ENCODE assay signal across 8 cellular contexts in the genomic region with DNA sequence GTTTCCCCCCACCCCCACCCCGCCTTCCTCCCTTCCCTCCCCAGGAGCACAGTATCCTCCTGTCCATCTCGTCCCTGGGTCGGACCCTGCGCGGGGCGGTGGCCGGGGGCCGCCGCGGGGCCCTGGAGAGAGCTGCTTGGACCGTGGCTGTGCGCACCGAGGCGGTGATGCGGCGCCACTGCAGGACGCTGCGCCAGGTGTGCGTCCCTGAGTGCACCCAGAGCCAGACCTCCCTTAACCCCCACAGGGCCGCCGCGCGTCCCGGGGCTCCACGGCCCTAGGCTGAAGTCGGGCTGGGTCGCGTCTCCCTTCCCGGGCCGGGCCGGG. TPM values are rescaled to one million over a fixed set of nuclear protein-coding genes. Genes with fewer than 3 reads are reported as not detected.
DNase-seq lines count a peak whose midpoint lies in the region; ATAC-seq and TF ChIP-seq lines count a peak whose summit lies in the region.

No MANE protein-coding gene starts in this region.

- H3K27ac ChIP-seq in GM23248: no peak overlapping the region
- no peak overlapping the region for H3K27ac ChIP-seq in OCI-LY3 (ENCODE audit: low read length)
- H3K27ac ChIP-seq in iPS-18a (ENCODE audit: low read length): no peak overlapping the region

- WGBS in GM23248 (ENCODE audit: low coverage in 1 of 2, low lambda C conversion rate in 2 of 2, missing lambda C conversion rate in 2 of 2), 2 experiments: 8 to 17% methylated on average over 1 to 14 of the region's 31 CpGs

- H3K4me2 ChIP-seq in GM23248 (ENCODE audit: unreplicated experiment) (no peak overlapping the region), OCI-LY3 (ENCODE audit: low read length) (peak overlapping the region; percentile 93)

- H2AFZ ChIP-seq in GM23248: no peak overlapping the region
- no peak overlapping the region for H2AFZ ChIP-seq in OCI-LY3 (ENCODE audit: low read depth, low read length)

- H3K27ac Mint-ChIP-seq in type B pancreatic cell: no peak overlapping the region
- no peak overlapping the region for H3K27ac Mint-ChIP-seq in progenitor cell of endocrine pancreas

- ATAC-seq in GM18505 (IDR thresholded peaks at IDR 0.05; ENCODE audit: unreplicated experiment): peak; percentile 25

- in situ Hi-C loops in GM23248 (cut with MboI): no loop called here

- H3K79me2 ChIP-seq in GM23248 (ENCODE audit: insufficient read depth) (no peaks in the 10 kb centered on the region), OCI-LY3 (ENCODE audit: low read length) (no peaks in the 10 kb centered on the region)

- H3K36me3 ChIP-seq in GM23248 (ENCODE audit: low read depth) (no peaks in the 10 kb centered on the region), OCI-LY3 (replicated peaks; ENCODE audit: low read depth, low read length) (no peaks in the 10 kb centered on the region), iPS-18a (ENCODE audit: control insufficient read depth, low read depth, low read length) (peaks cover under 1% of the 10 kb centered on the region)

- H4K20me1 ChIP-seq in GM23248 (ENCODE audit: insufficient read depth): no peaks in the 10 kb centered on the region
- H4K20me1 ChIP-seq in OCI-LY3 (ENCODE audit: insufficient read depth, low read length): no peaks in the 10 kb centered on the region

- H3K27me3 ChIP-seq in GM23248 (replicated peaks; ENCODE audit: insufficient read depth) (peaks cover 31% of the 10 kb centered on the region), OCI-LY3 (ENCODE audit: low read depth, low read length) (no peaks in the 10 kb centered on the region), iPS-18a (ENCODE audit: control insufficient read depth, insufficient read depth, low read length) (peaks cover 62% of the 10 kb centered on the region)

- TF ChIP-seq CTCF in OCI-LY3 (IDR thresholded peaks at IDR 0.05; ENCODE audit: low read depth, low read length): no peak
- TF ChIP-seq CTCF in type B pancreatic cell (conservative IDR thresholded peaks at IDR 0.05): no peak
- no peak for TF ChIP-seq CTCF in progenitor cell of endocrine pancreas (IDR thresholded peaks at IDR 0.05; ENCODE audit: unreplicated experiment)

- no peaks in the 10 kb centered on the region for H3F3A ChIP-seq in GM23248 (ENCODE audit: insufficient read depth)

- peak overlapping the region; percentile 63; the same call in 1 of the 2 replicates for H3K4me3 ChIP-seq in GM23248
- peak overlapping the region; percentile 83 for H3K4me3 ChIP-seq in OCI-LY3 (ENCODE audit: low read length)
- H3K4me3 ChIP-seq in iPS-18a (ENCODE audit: low read length): peak overlapping the region; percentile 53

- no peaks in the 10 kb centered on the region for H3K36me3 Mint-ChIP-seq in type B pancreatic cell
- H3K36me3 Mint-ChIP-seq in progenitor cell of endocrine pancreas (ENCODE audit: insufficient read depth): peaks cover 7% of the 10 kb centered on the region

- TF ChIP-seq POLR2A in GM18505 (IDR thresholded peaks at IDR 0.05; ENCODE audit: borderline replicate concordance, extremely low read depth, insufficient read depth, insufficient read length): no peak

- H3K4me3 Mint-ChIP-seq in type B pancreatic cell (no peak overlapping the region), progenitor cell of endocrine pancreas (ENCODE audit: low read depth) (no peak overlapping the region)

- DNase-seq in GM23248 (no peak), type B pancreatic cell (ENCODE audit: extremely low spot score, unreplicated experiment) (no peak), progenitor cell of endocrine pancreas (ENCODE audit: low spot score, unreplicated experiment) (no peak), middle frontal gyrus (ENCODE audit: extremely low spot score, low spot score) (no peak), hypothalamus (lab: John Stamatoyannopoulos, UW) (no peak)

- H3K27me3 Mint-ChIP-seq in type B pancreatic cell (peaks cover 47% of the 10 kb centered on the region), progenitor cell of endocrine pancreas (peaks cover 16% of the 10 kb centered on the region)

- H3K9me3 ChIP-seq in GM23248 (ENCODE audit: low read depth) (no peaks in the 10 kb centered on the region), OCI-LY3 (ENCODE audit: insufficient read depth, low read length) (no peaks in the 10 kb centered on the region), iPS-18a (ENCODE audit: control insufficient read depth, low read depth, low read length) (no peaks in the 10 kb centered on the region)

- no peak overlapping the region for H3K9ac ChIP-seq in GM23248
- H3K9ac ChIP-seq in OCI-LY3 (ENCODE audit: low read length): peak overlapping the region; percentile 74; the same call in 1 of the 2 replicates
- H3K9ac ChIP-seq in iPS-18a (ENCODE audit: low read length): no peak overlapping the region

- H3K9me3 Mint-ChIP-seq in type B pancreatic cell: no peaks in the 10 kb centered on the region
- H3K9me3 Mint-ChIP-seq in progenitor cell of endocrine pancreas (ENCODE audit: low read depth): no peaks in the 10 kb centered on the region

- H3K4me1 Mint-ChIP-seq in type B pancreatic cell (ENCODE audit: unreplicated experiment): no peaks in the 10 kb centered on the region
- H3K4me1 Mint-ChIP-seq in progenitor cell of endocrine pancreas (ENCODE audit: low read depth): peaks cover 16% of the 10 kb centered on the region

- H3K4me1 ChIP-seq in GM23248 (ENCODE audit: insufficient read depth) (no peaks in the 10 kb centered on the region), OCI-LY3 (ENCODE audit: low read length) (peaks cover 53% of the 10 kb centered on the region), iPS-18a (ENCODE audit: control insufficient read depth, low read depth, low read length) (peaks cover 16% of the 10 kb centered on the region)

- H3K9me2 ChIP-seq in GM23248 (ENCODE audit: insufficient read depth): no peaks in the 10 kb centered on the region

RNA-seq across cellular contexts. Expression of a gene that starts 2.2 kb away (rescaled TPM):
- 0.32 and 0.51 TPM in 2 replicates for total RNA-seq in GM23248 (2014; rRNA removed; shearing (Covaris generic))
- 0.09 and 0.14 TPM in 2 replicates for polyA plus RNA-seq in GM23248 (2016; fragmentation: Nextera tagmentation; extraction: Ambion mirVana)
- 3.0 and 7.4 TPM in 2 replicates for total RNA-seq in type B pancreatic cell (ENCODE audit: low replicate concordance)
- total RNA-seq in progenitor cell of endocrine pancreas: 3.3 and 3.4 TPM in 2 replicates

RNA-seq across cellular contexts. Expression of a gene that starts 11.2 kb away (rescaled TPM):
- not detected in 2 replicates for total RNA-seq in GM23248 (2014; rRNA removed; shearing (Covaris generic))
- polyA plus RNA-seq in GM23248 (2016; fragmentation: Nextera tagmentation; extraction: Ambion mirVana): not detected in 2 replicates
- total RNA-seq in type B pancreatic cell (ENCODE audit: low replicate concordance): 0.72 and 1.2 TPM in 2 replicates
- total RNA-seq in progenitor cell of endocrine pancreas: not detected in 2 replicates

RNA-seq across cellular contexts. Expression of a gene that starts 24.8 kb away (rescaled TPM):
- 34.3 and 39.2 TPM in 2 replicates for total RNA-seq in GM23248 (2014; rRNA removed; shearing (Covaris generic))
- polyA plus RNA-seq in GM23248 (2016; fragmentation: Nextera tagmentation; extraction: Ambion mirVana): 67.9 and 70.7 TPM in 2 replicates
- total RNA-seq in type B pancreatic cell (ENCODE audit: low replicate concordance): 33.4 and 73.3 TPM in 2 replicates
- 86.7 and 92.7 TPM in 2 replicates for total RNA-seq in progenitor cell of endocrine pancreas

RNA-seq across cellular contexts. Expression of a gene that starts 41.1 kb away (rescaled TPM):
- 7.0 and 13.2 TPM in 2 replicates for total RNA-seq in GM23248 (2014; rRNA removed; shearing (Covaris generic))
- 18.7 and 20.9 TPM in 2 replicates for polyA plus RNA-seq in GM23248 (2016; fragmentation: Nextera tagmentation; extraction: Ambion mirVana)
- 8.4 and 9.5 TPM in 2 replicates for total RNA-seq in type B pancreatic cell (ENCODE audit: low replicate concordance)
- 6.5 and 7.6 TPM in 2 replicates for total RNA-seq in progenitor cell of endocrine pancreas

RNA-seq across cellular contexts. Expression of a gene that starts 41.7 kb away (rescaled TPM):
- 0.86 and 1.1 TPM in 2 replicates for total RNA-seq in GM23248 (2014; rRNA removed; shearing (Covaris generic))
- 0.35 and 0.53 TPM in 2 replicates for polyA plus RNA-seq in GM23248 (2016; fragmentation: Nextera tagmentation; extraction: Ambion mirVana)
- 0.50 and 1.9 TPM in 2 replicates for total RNA-seq in type B pancreatic cell (ENCODE audit: low replicate concordance)
- 1.5 TPM in 2 replicates for total RNA-seq in progenitor cell of endocrine pancreas
